8 cellular contexts compared by ENCODE assay signal in the genomic region with DNA sequence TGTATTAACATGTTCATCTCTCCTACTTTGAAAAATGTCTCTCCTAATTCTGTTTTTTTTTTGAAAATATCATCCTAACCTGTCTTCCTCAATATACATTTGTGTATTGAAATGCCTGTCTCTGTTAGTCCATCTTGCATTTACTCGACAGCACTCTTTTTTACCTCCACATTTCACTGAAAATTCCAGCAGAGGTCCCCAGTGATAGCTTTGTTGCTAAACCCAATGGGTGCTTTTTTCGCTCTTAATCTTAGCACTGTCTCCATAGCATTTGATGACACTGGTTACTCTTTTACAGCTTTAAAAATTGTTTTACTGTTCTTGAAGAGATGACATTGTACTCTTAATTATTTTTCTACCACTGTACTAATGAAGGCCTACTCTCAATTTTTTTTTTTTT.
A peak's percentile ranks its signal among the peaks of the same experiment; 100 is the strongest.
DNase-seq lines count a peak whose midpoint lies in the region; ATAC-seq lines count a peak whose summit lies in the region.

No MANE protein-coding gene starts in this region.

- H3K9ac ChIP-seq in NT2/D1 (ENCODE audit: insufficient read length, low read depth) = no peak overlapping the region

- no peaks in the 10 kb centered on the region for H3K27me3 ChIP-seq in NT2/D1 (ENCODE audit: insufficient read depth, insufficient read length)

- no peaks in the 10 kb centered on the region for H3K9me3 Mint-ChIP-seq in stimulated activated effector memory CD8-positive, alpha-beta T cell treated with anti-CD3 and anti-CD28 coated beads, Interleukin-12 subunit alpha, Interleukin-12 subunit beta, amount 100 ng/mL, for 72 hours

- H3K9me3 ChIP-seq in NT2/D1 (ENCODE audit: insufficient read depth, low read length) = no peaks in the 10 kb centered on the region

- H3K36me3 ChIP-seq in NT2/D1 (ENCODE audit: insufficient read depth, insufficient read length, low read length) = no peaks in the 10 kb centered on the region

- DNase-seq in SIG-M5 treated with dmso at 0.1 percent for 504 hours (lab: John Stamatoyannopoulos, UW; ENCODE audit: unreplicated experiment) (peak; percentile 24), SIG-M5 (lab: John Stamatoyannopoulos, UW) (no peak), NT2/D1 (ENCODE audit: low read depth, low spot score) (peak; percentile 38), fibroblast of peridontal ligament (ENCODE audit: extremely low read depth) (peak; percentile 75), T-helper 9 cell (no peak)
- no peak for DNase-seq in stimulated activated effector memory CD8-positive, alpha-beta T cell treated with anti-CD3 and anti-CD28 coated beads, Interleukin-12 subunit alpha, Interleukin-12 subunit beta, amount 100 ng/mL, for 72 hours (ENCODE audit: low spot score in 2 of 2)

- no peaks in the 10 kb centered on the region for H3K36me3 Mint-ChIP-seq in stimulated activated effector memory CD8-positive, alpha-beta T cell treated with anti-CD3 and anti-CD28 coated beads, Interleukin-12 subunit alpha, Interleukin-12 subunit beta, amount 100 ng/mL, for 72 hours

- H3K4me1 Mint-ChIP-seq in stimulated activated effector memory CD8-positive, alpha-beta T cell treated with anti-CD3 and anti-CD28 coated beads, Interleukin-12 subunit alpha, Interleukin-12 subunit beta, amount 100 ng/mL, for 72 hours = peaks cover 38% of the 10 kb centered on the region

- ATAC-seq in stimulated activated effector memory CD8-positive, alpha-beta T cell treated with anti-CD3 and anti-CD28 coated beads, Interleukin-12 subunit alpha, Interleukin-12 subunit beta, amount 100 ng/mL, for 72 hours = no peak
- ATAC-seq in GM21786 (IDR thresholded peaks at IDR 0.05; ENCODE audit: unreplicated experiment) = no peak
- no peak for ATAC-seq in GM18498 (IDR thresholded peaks at IDR 0.05; ENCODE audit: unreplicated experiment)

- peaks cover 3% of the 10 kb centered on the region for H3K4me1 ChIP-seq in NT2/D1 (ENCODE audit: insufficient read depth, insufficient read length)

- H3K4me3 ChIP-seq in NT2/D1 (ENCODE audit: insufficient read length, low read depth) = no peak overlapping the region

- no peak overlapping the region for H3K4me3 Mint-ChIP-seq in stimulated activated effector memory CD8-positive, alpha-beta T cell treated with anti-CD3 and anti-CD28 coated beads, Interleukin-12 subunit alpha, Interleukin-12 subunit beta, amount 100 ng/mL, for 72 hours

- peak overlapping the region; percentile 8 for H3K27ac Mint-ChIP-seq in stimulated activated effector memory CD8-positive, alpha-beta T cell treated with anti-CD3 and anti-CD28 coated beads, Interleukin-12 subunit alpha, Interleukin-12 subunit beta, amount 100 ng/mL, for 72 hours

Comparison
In these comparisons a context has a peak if more than half of its experiments do, and no peak if none do; other contexts are left out.
1. DNase-seq: peak in SIG-M5 treated with dmso at 0.1 percent for 504 hours (single experiment), NT2/D1 (single experiment) and fibroblast of peridontal ligament (single experiment); none in SIG-M5 (single experiment), stimulated activated effector memory CD8-positive, alpha-beta T cell treated with anti-CD3 and anti-CD28 coated beads, Interleukin-12 subunit alpha, Interleukin-12 subunit beta, amount 100 ng/mL, for 72 hours (0 of 2) and T-helper 9 cell (single experiment).